8 cellular contexts compared by ENCODE assay signal in genomic region chr19:1438035-1438932, GRCh38. TPM values are rescaled to one million over a fixed set of nuclear protein-coding genes. Genes with fewer than 3 reads are reported as not detected.
A peak's percentile ranks its signal among the peaks of the same experiment; 100 is the strongest.
DNase-seq lines count a peak whose midpoint lies in the region; ATAC-seq and TF ChIP-seq lines count a peak whose summit lies in the region.

Gene RPS15, plus strand, starts transcription at chr19:1438396. Its CDS starts 30 bp downstream, at chr19:1438426.

- no peaks in the 10 kb centered on the region for H3K9me3 ChIP-seq in Loucy (ENCODE audit: insufficient read depth, low read depth, low read length)

- H3K36me3 ChIP-seq in Loucy (ENCODE audit: insufficient read depth, low read length) = peaks cover 43% of the 10 kb centered on the region

- H3K27me3 Mint-ChIP-seq in activated T-helper 2 cell treated with anti-CD3 and anti-CD28 coated beads, Interferon-gamma antibody, Interleukin-2, Interleukin-4, amounts not matched to agents 10 μg/mL and 5 μg/mL and 100 μg/mL, durations not matched to agents 14 hours and 24 hours and 36 hours (ENCODE audit: low read depth) = no peaks in the 10 kb centered on the region
- no peaks in the 10 kb centered on the region for H3K27me3 Mint-ChIP-seq in nephron (ENCODE audit: low read depth)

- H3K27ac Mint-ChIP-seq in activated T-helper 2 cell treated with anti-CD3 and anti-CD28 coated beads, Interferon-gamma antibody, Interleukin-2, Interleukin-4, amounts not matched to agents 10 μg/mL and 5 μg/mL and 100 μg/mL, durations not matched to agents 14 hours and 24 hours and 36 hours = peak within 1 kb of the TSS; percentile 99
- peak within 1 kb of the TSS; percentile 94 to 99 (median 98) for H3K27ac Mint-ChIP-seq in nephron

- H4K20me1 ChIP-seq in Loucy (ENCODE audit: insufficient read depth, low read length, poor library complexity, severe bottlenecking) = peaks cover 44% of the 10 kb centered on the region

- H3K4me1 Mint-ChIP-seq in activated T-helper 2 cell treated with anti-CD3 and anti-CD28 coated beads, Interferon-gamma antibody, Interleukin-2, Interleukin-4, amounts not matched to agents 10 μg/mL and 5 μg/mL and 100 μg/mL, durations not matched to agents 14 hours and 24 hours and 36 hours (ENCODE audit: low read depth) = peaks cover 14% of the 10 kb centered on the region
- no peaks in the 10 kb centered on the region for H3K4me1 Mint-ChIP-seq in nephron

- TF ChIP-seq POLR2A in Raji (IDR thresholded peaks at IDR 0.05; ENCODE audit: insufficient read depth, low read depth, low read length) = peak; percentile 100

- H3K4me1 ChIP-seq in Loucy (ENCODE audit: insufficient read depth, low read length, poor library complexity, severe bottlenecking) = peaks cover 18% of the 10 kb centered on the region

- peak within 1 kb of the TSS; percentile 97 for H3K9ac ChIP-seq in Loucy (ENCODE audit: low read depth, low read length, poor library complexity, severe bottlenecking)

- peaks cover 46% of the 10 kb centered on the region for H3K79me2 ChIP-seq in Loucy (ENCODE audit: insufficient read depth, low read length)

- no peaks in the 10 kb centered on the region for H3K9me3 Mint-ChIP-seq in activated T-helper 2 cell treated with anti-CD3 and anti-CD28 coated beads, Interferon-gamma antibody, Interleukin-2, Interleukin-4, amounts not matched to agents 10 μg/mL and 5 μg/mL and 100 μg/mL, durations not matched to agents 14 hours and 24 hours and 36 hours
- H3K9me3 Mint-ChIP-seq in nephron = no peaks in the 10 kb centered on the region

- peaks cover 56% of the 10 kb centered on the region for H3K36me3 Mint-ChIP-seq in activated T-helper 2 cell treated with anti-CD3 and anti-CD28 coated beads, Interferon-gamma antibody, Interleukin-2, Interleukin-4, amounts not matched to agents 10 μg/mL and 5 μg/mL and 100 μg/mL, durations not matched to agents 14 hours and 24 hours and 36 hours (ENCODE audit: low read depth)
- H3K36me3 Mint-ChIP-seq in nephron (ENCODE audit: low read depth) = peaks cover 39% of the 10 kb centered on the region

- peak within 1 kb of the TSS; percentile 99 for H3K4me2 ChIP-seq in Loucy (ENCODE audit: low read depth, low read length, poor library complexity, severe bottlenecking)

- DNase-seq in EL (peak; percentile 92), GOT3 (lab: John Stamatoyannopoulos, UW) (peak; percentile 83), fibroblast of peridontal ligament (ENCODE audit: extremely low read depth) (peak; percentile 95)
- DNase-seq in activated T-helper 2 cell treated with anti-CD3 and anti-CD28 coated beads, Interferon-gamma antibody, Interleukin-2, Interleukin-4, amounts not matched to agents 10 μg/mL and 5 μg/mL and 100 μg/mL, durations not matched to agents 14 hours and 24 hours and 36 hours (ENCODE audit: low spot score) = peak; percentile 94
- peak; percentile 97 for DNase-seq in stimulated activated naive CD8-positive, alpha-beta T cell treated with anti-CD3 and anti-CD28 coated beads, Interleukin-15, Interleukin-2, amounts not matched to agents 100 U/mL and 50 U/mL, for 24 hours

- H3K27me3 ChIP-seq in Loucy (ENCODE audit: insufficient read depth, low read length, poor library complexity, severe bottlenecking) = peaks cover 9% of the 10 kb centered on the region

- H3K4me3 ChIP-seq in Loucy (ENCODE audit: low read length, poor library complexity, severe bottlenecking) = peak within 1 kb of the TSS; percentile 100

- intact Hi-C loops in activated T-helper 2 cell treated with anti-CD3 and anti-CD28 coated beads, Interferon-gamma antibody, Interleukin-2, Interleukin-4, amounts not matched to agents 10 μg/mL and 5 μg/mL and 100 μg/mL, durations not matched to agents 14 hours and 24 hours and 36 hours (cut with micrococcal nuclease) = loop anchor here (1.0 kb wide), 1 partner anchor 31 kb away; the partner anchor contains the start of gene DAZAP1

- H3K4me3 Mint-ChIP-seq in activated T-helper 2 cell treated with anti-CD3 and anti-CD28 coated beads, Interferon-gamma antibody, Interleukin-2, Interleukin-4, amounts not matched to agents 10 μg/mL and 5 μg/mL and 100 μg/mL, durations not matched to agents 14 hours and 24 hours and 36 hours (ENCODE audit: low read depth) = peak within 1 kb of the TSS; percentile 99
- H3K4me3 Mint-ChIP-seq in nephron = peak within 1 kb of the TSS; percentile 98 to 99 (median 99)

- peak; percentile 84 for ATAC-seq in stimulated activated naive CD8-positive, alpha-beta T cell treated with anti-CD3 and anti-CD28 coated beads, Interleukin-15, Interleukin-2, amounts not matched to agents 100 U/mL and 50 U/mL, for 24 hours

- no peaks in the 10 kb centered on the region for H3K9me2 ChIP-seq in Loucy (replicated peaks; ENCODE audit: low read depth, low read length)

- H3F3A ChIP-seq in Loucy (ENCODE audit: low read depth) = no peaks in the 10 kb centered on the region

- H2AFZ ChIP-seq in Loucy (ENCODE audit: low read length) = no peak within 1 kb of the TSS; the same call in 1 of the 2 replicates

- TF ChIP-seq CTCF in Loucy (conservative IDR thresholded peaks at IDR 0.05; ENCODE audit: low read length) (peak; percentile 77), nephron (IDR thresholded peaks at IDR 0.05; ENCODE audit: unreplicated experiment in 3 of 3) (peak; percentile 87 to 93 (median 89))

RNA-seq across cellular contexts. Expression of gene RPS15, which starts in this region (rescaled TPM):
- total RNA-seq in activated T-helper 2 cell treated with anti-CD3 and anti-CD28 coated beads, Interferon-gamma antibody, Interleukin-2, Interleukin-4, amounts not matched to agents 10 μg/mL and 5 μg/mL and 100 μg/mL, durations not matched to agents 14 hours and 24 hours and 36 hours = 1,450 and 1,471 TPM in 2 replicates

Comparison
In these comparisons a context has a peak if more than half of its experiments do, and no peak if none do; other contexts are left out.
1. Peak in every context shown above with its lines: DNase-seq, ATAC-seq and H3K4me3 ChIP-seq.